In the genomic region with DNA sequence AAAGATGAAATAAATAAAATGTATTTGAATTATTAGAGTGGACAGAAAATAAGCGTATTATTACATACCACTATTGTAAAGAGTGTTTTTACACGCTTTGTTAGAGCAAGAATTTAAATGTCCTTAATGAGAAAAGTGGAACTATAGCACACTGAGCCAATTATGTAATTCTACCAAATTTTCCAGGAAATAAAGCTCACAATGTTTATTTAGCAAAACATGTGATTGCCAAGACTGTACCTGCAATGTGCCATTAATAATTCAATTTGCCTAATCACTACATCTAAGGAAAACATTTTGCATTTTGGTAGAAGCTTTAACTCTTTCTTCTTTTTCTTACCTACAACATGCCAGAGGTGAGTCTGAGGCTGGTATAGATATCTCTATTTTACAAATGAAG, we compare ENCODE assay signal across 8 cellular contexts. TPM values are rescaled to one million over a fixed set of nuclear protein-coding genes. Genes with fewer than 3 reads are reported as not detected.
"Had no signal": no experiment of that assay in that cellular context is flagged by ENCODE, and none has a peak within 500 bp of the region (broad histone marks: within the 10 kb centered on the region; RNA-seq: fewer than 3 reads in every experiment).

No MANE protein-coding gene starts in this region.

- FAIRE-seq: GM12878, GM12891, GM12892, GM18507, GM19239 had no signal

- ATAC-seq: GM12878 had no signal

- H3K4me3 ChIP-seq: GM12878 had no signal

- DNase-seq: GDM1, GF-D8 had no signal

RNA-seq across cellular contexts. Expression of a gene that starts 58.7 kb away (rescaled TPM):
- total RNA-seq: G401 had no signal
